19 cellular contexts compared by ENCODE assay signal in the genomic region with DNA sequence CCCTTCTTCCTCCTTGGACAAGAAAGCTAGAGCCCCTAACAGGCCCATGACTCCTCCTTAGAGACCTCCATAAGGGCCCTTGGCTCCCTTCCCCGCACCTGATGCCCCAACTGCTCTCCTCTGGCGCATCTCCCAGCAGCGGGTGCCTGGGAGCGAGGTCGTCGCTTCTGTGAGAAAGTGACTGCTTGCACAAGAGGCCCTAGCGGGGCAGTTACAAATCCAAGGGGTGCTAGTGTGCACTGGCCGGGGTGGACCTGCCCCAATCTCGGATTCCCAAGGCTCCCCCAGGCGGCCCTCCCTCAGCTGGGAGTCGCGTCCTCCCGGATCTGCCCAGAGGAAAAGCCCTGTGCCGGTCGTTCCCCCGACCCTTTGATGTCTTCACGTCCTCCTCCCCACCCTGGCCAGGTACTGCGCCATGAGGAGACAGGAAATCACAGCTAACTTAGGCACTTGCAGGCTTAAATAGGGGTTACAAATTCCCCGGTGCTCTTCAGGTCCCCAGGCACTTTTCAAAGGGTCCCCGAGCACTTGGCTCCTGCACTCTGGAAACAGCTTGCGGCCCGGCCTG. TPM values are rescaled to one million over a fixed set of nuclear protein-coding genes. Genes with fewer than 3 reads are reported as not detected.
DNase-seq lines count a peak whose midpoint lies in the region; ATAC-seq, FAIRE-seq and TF ChIP-seq lines count a peak whose summit lies in the region.
"Had no signal": no experiment of that assay in that cellular context is flagged by ENCODE, and none has a peak within 500 bp of the region (broad histone marks: within the 10 kb centered on the region; RNA-seq: fewer than 3 reads in every experiment).

No MANE protein-coding gene starts in this region.

- TF ChIP-seq RAD21 in H1 (IDR thresholded peaks at IDR 0.05 in 1 of 2, conservative IDR thresholded peaks at IDR 0.05 in 1 of 2; ENCODE audit: low read depth in 2 of 2, low read length in 2 of 2), result no peak

- no peak overlapping the region for H4K91ac ChIP-seq in H1 (replicated peaks; ENCODE audit: insufficient read length, low read length)

- H3K79me1 ChIP-seq in H1 (ENCODE audit: low read depth, low read length), result no peaks in the 10 kb centered on the region
- H3K79me1 ChIP-seq in mesendoderm (ENCODE audit: low read length), result no peaks in the 10 kb centered on the region

- ATAC-seq in HG02610 (IDR thresholded peaks at IDR 0.05; ENCODE audit: unreplicated experiment), result no peak
- no peak for ATAC-seq in HG03432 (IDR thresholded peaks at IDR 0.05; ENCODE audit: unreplicated experiment)
- no peak for ATAC-seq in esophagus mucosa
- ATAC-seq: GM12878 had no signal

- H3K56ac ChIP-seq in H1 (replicated peaks; ENCODE audit: insufficient read length, low read depth, low read length) (no peak overlapping the region), mesendoderm (ENCODE audit: low read length) (peak overlapping the region; percentile 6)

- H3K4ac ChIP-seq in H1 (replicated peaks; ENCODE audit: insufficient read length, low read depth, low read length), result no peak overlapping the region
- no peak overlapping the region for H3K4ac ChIP-seq in mesendoderm (ENCODE audit: low read depth, low read length)

- H3K4me2 ChIP-seq in H1 (ENCODE audit: insufficient read depth in 1 of 2, low read depth in 2 of 2, low read length in 2 of 2) (peak overlapping the region; percentile 48 to 81; a peak in 3 of 4 replicates), mesendoderm (ENCODE audit: low read length) (peak overlapping the region; percentile 8)
- H3K4me2 ChIP-seq: BLaER1, PC-9 had no signal

- H3K9me3 ChIP-seq in HAP-1 (peaks cover 10% of the 10 kb centered on the region; the same call in 1 of the 2 replicates), H1 (ENCODE audit: insufficient read depth in 2 of 2, low read depth in 1 of 2, low read length in 1 of 2) (no peaks in the 10 kb centered on the region)

- H3K18ac ChIP-seq in H1 (ENCODE audit: extremely low read depth, low read length) (no peak overlapping the region), mesendoderm (ENCODE audit: low read length) (no peak overlapping the region)

- no peak for TF ChIP-seq EP300 in H1 (IDR thresholded peaks at IDR 0.05; ENCODE audit: borderline replicate concordance in 1 of 2, low read depth in 2 of 2, low read length in 2 of 2)

- FAIRE-seq in H1 (lab: Jason Lieb, UNC), result no peak
- FAIRE-seq: GM12878 had no signal

- H3K27ac ChIP-seq in H1 (ENCODE audit: low read depth, low read length), result no peak overlapping the region
- no peak overlapping the region for H3K27ac ChIP-seq in mesendoderm (ENCODE audit: low read depth, low read length)
- H3K27ac ChIP-seq: BLaER1, PC-9 had no signal

- no peak overlapping the region for H2BK5ac ChIP-seq in H1 (ENCODE audit: low read depth, low read length)
- no peak overlapping the region for H2BK5ac ChIP-seq in mesendoderm (ENCODE audit: low read length)

- DNase-seq in GM13977 (ENCODE audit: low spot score) (peak; percentile 25), HAP-1 (ENCODE audit: low spot score in 2 of 2) (peak; percentile 12 to 61), H1 (ENCODE audit: low read depth in 1 of 2, low spot score in 2 of 2) (peak in 1 of 2 experiments; percentile 67), mesendoderm (peak; percentile 33), SKM-1 treated with dmso at 0.1 percent for 144 hours (lab: John Stamatoyannopoulos, UW; ENCODE audit: unreplicated experiment) (no peak)
- DNase-seq: DMS153, KBM-7, NCI-H1048, NCI-H146, PC-9, T-helper 1 cell had no signal

- H3K36me3 ChIP-seq in HAP-1 (replicated peaks) (no peaks in the 10 kb centered on the region), H1 (ENCODE audit: control insufficient read depth in 2 of 4, insufficient read depth in 4 of 4, low read length in 3 of 4) (peaks cover 0 to 8% (median 0%) of the 10 kb centered on the region in 4 experiments; a peak in 1 of 8 replicates), mesendoderm (ENCODE audit: control insufficient read depth, insufficient read depth, low read length) (no peaks in the 10 kb centered on the region)
- H3K36me3 ChIP-seq: BLaER1 had no signal

- WGBS in H1 (ENCODE audit: extremely low coverage in 1 of 2, insufficient coverage in 1 of 2, insufficient read length in 1 of 2, insufficient replicate concordance in 2 of 2, low coverage in 1 of 2, low lambda C conversion rate in 2 of 2, missing lambda C conversion rate in 1 of 2), 2 experiments, result 5% methylated on average over 22 of the region's 22 CpGs; no CpG with 5 or more reads in 1 of the 2 experiments
- no CpG with 5 or more reads among the region's 22 CpGs for WGBS in mesendoderm (ENCODE audit: extremely low coverage, insufficient coverage, low lambda C conversion rate)

- no peak overlapping the region for H4K8ac ChIP-seq in H1 (ENCODE audit: extremely low read depth, insufficient read depth, low read length)
- H4K8ac ChIP-seq in mesendoderm (ENCODE audit: low read depth, low read length), result no peak overlapping the region

- CTCF ChIA-PET in H1 (lab: Charles Lee; ENCODE audit: partially characterized antibody), result interaction anchor here (0.6 to 27.3 kb wide), 20 partner anchors 10 to 572 kb away, joined by 3 to 395 read pairs (median 3); a partner anchor contains a TSS

- peaks cover 5% of the 10 kb centered on the region; the same call in 1 of the 2 replicates for H3K23me2 ChIP-seq in H1 (ENCODE audit: low read depth, low read length)

- H3K9ac ChIP-seq in H1 (replicated peaks in 1 of 4; ENCODE audit: extremely low read depth in 1 of 4, low read depth in 3 of 4, low read length in 3 of 4) (no peak overlapping the region), mesendoderm (ENCODE audit: low read length) (no peak overlapping the region)
- H3K9ac ChIP-seq: BLaER1 had no signal

- H4K5ac ChIP-seq in H1 (ENCODE audit: insufficient read length, low read depth, low read length) (no peak overlapping the region), mesendoderm (ENCODE audit: low read length) (no peak overlapping the region)

- POLR2A ChIA-PET in H1 (lab: Charles Lee; ENCODE audit: partially characterized antibody), result interaction anchor here (1.1 to 1.6 kb wide), 4 partner anchors 9 to 74 kb away, joined by 4 to 6 read pairs (median 4); no protein-coding TSS in a partner anchor

- no peak overlapping the region for H2BK12ac ChIP-seq in H1 (ENCODE audit: low read depth, low read length)

- H2BK120ac ChIP-seq in H1 (replicated peaks; ENCODE audit: low read depth, low read length) (no peak overlapping the region), mesendoderm (ENCODE audit: low read depth, low read length) (no peak overlapping the region)

- no peak overlapping the region for H2BK20ac ChIP-seq in H1 (ENCODE audit: low read length)

- no peaks in the 10 kb centered on the region for H3K79me2 ChIP-seq in H1 (ENCODE audit: control insufficient read depth in 1 of 2, insufficient read depth in 2 of 2, low read length in 2 of 2)
- no peaks in the 10 kb centered on the region for H3K79me2 ChIP-seq in mesendoderm (ENCODE audit: control insufficient read depth, insufficient read depth, low read length)

- no peak overlapping the region for H3K4me3 ChIP-seq in HAP-1
- H3K4me3 ChIP-seq in H1 (ENCODE audit: extremely low read depth in 1 of 4, insufficient read depth in 2 of 4, low read depth in 3 of 4, low read length in 4 of 4), result peak overlapping the region in 3 of 4 experiments; percentile 17 to 58 (median 19); a peak in 5 of 8 replicates
- H3K4me3 ChIP-seq in mesendoderm (ENCODE audit: low read length), result no peak overlapping the region
- H3K4me3 ChIP-seq: BLaER1, GM12878, PC-9 had no signal

- H2BK15ac ChIP-seq in H1 (ENCODE audit: low read length), result no peak overlapping the region
- no peak overlapping the region for H2BK15ac ChIP-seq in mesendoderm (replicated peaks; ENCODE audit: low read depth)

- H2AK5ac ChIP-seq in H1 (ENCODE audit: low read depth, low read length) (no peak overlapping the region), mesendoderm (ENCODE audit: low read length) (no peak overlapping the region)

- H2AFZ ChIP-seq in H1 (ENCODE audit: low read length), result no peak overlapping the region
- H2AFZ ChIP-seq: PC-9 had no signal

- no peak overlapping the region for H3K23ac ChIP-seq in H1 (ENCODE audit: insufficient read length)
- no peak overlapping the region for H3K23ac ChIP-seq in mesendoderm (ENCODE audit: low read length)

- in situ Hi-C loops in GM13977 (cut with MboI; ENCODE audit: low pct_unique_long_range_greater_than_20kb, low sequenced_read_pairs, unreplicated experiment) (loop anchor here (10.0 kb wide), 1 partner anchor 65 kb away; no protein-coding TSS in a partner anchor), HAP-1 (cut with MboI; ENCODE audit: low sequenced_read_pairs) (no loop called here)

- H4K20me1 ChIP-seq in H1 (replicated peaks in 1 of 2; ENCODE audit: control insufficient read depth in 1 of 2, insufficient read depth in 2 of 2, low read length in 2 of 2), result peaks cover 18 to 19% of the 10 kb centered on the region in 2 experiments
- H4K20me1 ChIP-seq: BLaER1 had no signal

- H3K27me3 ChIP-seq in HAP-1 (ENCODE audit: low read depth) (no peaks in the 10 kb centered on the region), H1 (replicated peaks in 1 of 4; ENCODE audit: control insufficient read depth in 3 of 4, extremely low read depth in 1 of 4, insufficient read depth in 3 of 4, low read length in 3 of 4) (peaks cover 86 to 100% (median 95%) of the 10 kb centered on the region in 4 experiments), mesendoderm (ENCODE audit: insufficient read depth, low read length, poor library complexity) (peaks cover 77% of the 10 kb centered on the region)

- H3K14ac ChIP-seq in H1 (ENCODE audit: insufficient read length), result no peak overlapping the region

- TF ChIP-seq CTCF in GM13977 (IDR thresholded peaks at IDR 0.05; ENCODE audit: extremely low read depth, insufficient read depth, missing control alignments) (no peak), H1 (IDR thresholded peaks at IDR 0.05; ENCODE audit: control extremely low read depth in 1 of 3, insufficient read depth in 1 of 3, low read depth in 1 of 3, low read length in 3 of 3) (no peak)

- TF ChIP-seq POLR2A in H1 (IDR thresholded peaks at IDR 0.05; ENCODE audit: control extremely low read depth in 1 of 2, low read depth in 2 of 2, low read length in 2 of 2), result no peak

- H3K4me1 ChIP-seq in HAP-1, result peaks cover 16% of the 10 kb centered on the region
- H3K4me1 ChIP-seq in H1 (replicated peaks in 1 of 4; ENCODE audit: control insufficient read depth in 3 of 4, insufficient read depth in 4 of 4, low read length in 3 of 4), result peaks cover 0 to 21% (median 11%) of the 10 kb centered on the region in 4 experiments; a peak in 5 of 7 replicates
- peaks cover 4% of the 10 kb centered on the region for H3K4me1 ChIP-seq in mesendoderm (ENCODE audit: control insufficient read depth, low read depth, low read length)
- H3K4me1 ChIP-seq: BLaER1 had no signal

RNA-seq across cellular contexts. Expression of a gene that starts 2.8 kb away (rescaled TPM):
- not detected in 2 replicates for total RNA-seq in H1 (2021; fragmentation: NEBNext Ultra II Directional; extraction: Animal tissue kit (Norgen Biotek cat#: 25700))
- polyA plus RNA-seq in H1 (2011; rRNA removed), result not detected in 2 replicates
- not detected for polyA plus RNA-seq in H1 (2011; cell fraction: cytosol; rRNA removed)
- polyA plus RNA-seq in H1 (2011; cell fraction: nucleus; rRNA removed), result not detected
- polyA plus RNA-seq in H1 (2012, experiment 1 of 2), result not detected in 4 replicates
- polyA plus RNA-seq in H1 (2012, experiment 2 of 2), result not detected
- 0.12 TPM for polyA plus RNA-seq in H1 (2013, experiment 1 of 2)
- 0.13 TPM for polyA plus RNA-seq in H1 (2013, experiment 2 of 2)
- polyA minus RNA-seq in H1 (2011; rRNA and poly(A)+ RNA removed), result not detected in 2 replicates
- polyA minus RNA-seq in H1 (2011; cell fraction: cytosol; rRNA and poly(A)+ RNA removed), result not detected
- polyA minus RNA-seq in H1 (2011; cell fraction: nucleus; rRNA and poly(A)+ RNA removed), result not detected
- 0.03 TPM for polyA plus RNA-seq in mesendoderm (2013, experiment 1 of 2)
- polyA plus RNA-seq in mesendoderm (2013, experiment 2 of 2), result 0.03 TPM
- total RNA-seq in esophagus mucosa, result 2.4 TPM
- total RNA-seq: GM12878, HT1080, M059J had no signal
- polyA plus RNA-seq: GM12878 had no signal

RNA-seq across cellular contexts. Expression of a gene that starts 59.6 kb away (rescaled TPM):
- total RNA-seq in H1 (2021; fragmentation: NEBNext Ultra II Directional; extraction: Animal tissue kit (Norgen Biotek cat#: 25700)), result not detected in 2 replicates
- not detected in 2 replicates for polyA plus RNA-seq in H1 (2011; rRNA removed)
- not detected for polyA plus RNA-seq in H1 (2011; cell fraction: cytosol; rRNA removed)
- not detected for polyA plus RNA-seq in H1 (2011; cell fraction: nucleus; rRNA removed)
- not detected in 4 replicates for polyA plus RNA-seq in H1 (2012, experiment 1 of 2)
- not detected for polyA plus RNA-seq in H1 (2012, experiment 2 of 2)
- not detected for polyA plus RNA-seq in H1 (2013, experiment 1 of 2)
- not detected for polyA plus RNA-seq in H1 (2013, experiment 2 of 2)
- not detected in 2 replicates for polyA minus RNA-seq in H1 (2011; rRNA and poly(A)+ RNA removed)
- not detected for polyA minus RNA-seq in H1 (2011; cell fraction: cytosol; rRNA and poly(A)+ RNA removed)
- polyA minus RNA-seq in H1 (2011; cell fraction: nucleus; rRNA and poly(A)+ RNA removed), result not detected
- 0.01 TPM for polyA plus RNA-seq in mesendoderm (2013, experiment 1 of 2)
- polyA plus RNA-seq in mesendoderm (2013, experiment 2 of 2), result not detected
- not detected for total RNA-seq in esophagus mucosa
- total RNA-seq: GM12878, HT1080, PC-9, SK-MEL-5 had no signal

Comparison
In these comparisons a context has a peak if more than half of its experiments do, and no peak if none do; other contexts are left out.
1. H3K4me3 ChIP-seq: peak in H1 (3 of 4); none in HAP-1 (single experiment) and mesendoderm (single experiment).